ENCODE assay signal across 1 cellular context in the genomic region with DNA sequence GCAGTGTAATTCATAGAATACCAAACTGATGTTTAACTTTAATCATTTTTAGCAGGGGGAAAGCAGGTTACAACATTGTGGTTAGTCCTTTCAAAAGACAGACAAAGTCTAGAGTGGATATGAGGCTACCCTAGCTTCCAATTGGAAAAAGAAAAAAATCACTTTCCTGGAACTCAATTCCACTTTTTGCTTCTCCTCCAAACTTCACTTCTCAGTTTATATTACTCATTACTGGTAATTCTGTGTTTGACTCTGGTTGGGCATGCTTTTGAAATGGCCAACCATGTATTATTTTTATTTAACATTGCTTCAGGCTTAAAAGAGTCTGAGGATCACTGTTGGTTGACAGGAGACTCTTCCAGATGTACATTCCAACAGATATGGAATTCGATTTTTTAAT.
TF ChIP-seq lines count a peak whose summit lies in the region.

No MANE protein-coding gene starts in this region.

TF ChIP-seq in GM23338, 12 proteins besides CTCF, POLR2A, EP300 and RAD21 (continued from another document):
- TF ChIP-seq, protein P1, sequence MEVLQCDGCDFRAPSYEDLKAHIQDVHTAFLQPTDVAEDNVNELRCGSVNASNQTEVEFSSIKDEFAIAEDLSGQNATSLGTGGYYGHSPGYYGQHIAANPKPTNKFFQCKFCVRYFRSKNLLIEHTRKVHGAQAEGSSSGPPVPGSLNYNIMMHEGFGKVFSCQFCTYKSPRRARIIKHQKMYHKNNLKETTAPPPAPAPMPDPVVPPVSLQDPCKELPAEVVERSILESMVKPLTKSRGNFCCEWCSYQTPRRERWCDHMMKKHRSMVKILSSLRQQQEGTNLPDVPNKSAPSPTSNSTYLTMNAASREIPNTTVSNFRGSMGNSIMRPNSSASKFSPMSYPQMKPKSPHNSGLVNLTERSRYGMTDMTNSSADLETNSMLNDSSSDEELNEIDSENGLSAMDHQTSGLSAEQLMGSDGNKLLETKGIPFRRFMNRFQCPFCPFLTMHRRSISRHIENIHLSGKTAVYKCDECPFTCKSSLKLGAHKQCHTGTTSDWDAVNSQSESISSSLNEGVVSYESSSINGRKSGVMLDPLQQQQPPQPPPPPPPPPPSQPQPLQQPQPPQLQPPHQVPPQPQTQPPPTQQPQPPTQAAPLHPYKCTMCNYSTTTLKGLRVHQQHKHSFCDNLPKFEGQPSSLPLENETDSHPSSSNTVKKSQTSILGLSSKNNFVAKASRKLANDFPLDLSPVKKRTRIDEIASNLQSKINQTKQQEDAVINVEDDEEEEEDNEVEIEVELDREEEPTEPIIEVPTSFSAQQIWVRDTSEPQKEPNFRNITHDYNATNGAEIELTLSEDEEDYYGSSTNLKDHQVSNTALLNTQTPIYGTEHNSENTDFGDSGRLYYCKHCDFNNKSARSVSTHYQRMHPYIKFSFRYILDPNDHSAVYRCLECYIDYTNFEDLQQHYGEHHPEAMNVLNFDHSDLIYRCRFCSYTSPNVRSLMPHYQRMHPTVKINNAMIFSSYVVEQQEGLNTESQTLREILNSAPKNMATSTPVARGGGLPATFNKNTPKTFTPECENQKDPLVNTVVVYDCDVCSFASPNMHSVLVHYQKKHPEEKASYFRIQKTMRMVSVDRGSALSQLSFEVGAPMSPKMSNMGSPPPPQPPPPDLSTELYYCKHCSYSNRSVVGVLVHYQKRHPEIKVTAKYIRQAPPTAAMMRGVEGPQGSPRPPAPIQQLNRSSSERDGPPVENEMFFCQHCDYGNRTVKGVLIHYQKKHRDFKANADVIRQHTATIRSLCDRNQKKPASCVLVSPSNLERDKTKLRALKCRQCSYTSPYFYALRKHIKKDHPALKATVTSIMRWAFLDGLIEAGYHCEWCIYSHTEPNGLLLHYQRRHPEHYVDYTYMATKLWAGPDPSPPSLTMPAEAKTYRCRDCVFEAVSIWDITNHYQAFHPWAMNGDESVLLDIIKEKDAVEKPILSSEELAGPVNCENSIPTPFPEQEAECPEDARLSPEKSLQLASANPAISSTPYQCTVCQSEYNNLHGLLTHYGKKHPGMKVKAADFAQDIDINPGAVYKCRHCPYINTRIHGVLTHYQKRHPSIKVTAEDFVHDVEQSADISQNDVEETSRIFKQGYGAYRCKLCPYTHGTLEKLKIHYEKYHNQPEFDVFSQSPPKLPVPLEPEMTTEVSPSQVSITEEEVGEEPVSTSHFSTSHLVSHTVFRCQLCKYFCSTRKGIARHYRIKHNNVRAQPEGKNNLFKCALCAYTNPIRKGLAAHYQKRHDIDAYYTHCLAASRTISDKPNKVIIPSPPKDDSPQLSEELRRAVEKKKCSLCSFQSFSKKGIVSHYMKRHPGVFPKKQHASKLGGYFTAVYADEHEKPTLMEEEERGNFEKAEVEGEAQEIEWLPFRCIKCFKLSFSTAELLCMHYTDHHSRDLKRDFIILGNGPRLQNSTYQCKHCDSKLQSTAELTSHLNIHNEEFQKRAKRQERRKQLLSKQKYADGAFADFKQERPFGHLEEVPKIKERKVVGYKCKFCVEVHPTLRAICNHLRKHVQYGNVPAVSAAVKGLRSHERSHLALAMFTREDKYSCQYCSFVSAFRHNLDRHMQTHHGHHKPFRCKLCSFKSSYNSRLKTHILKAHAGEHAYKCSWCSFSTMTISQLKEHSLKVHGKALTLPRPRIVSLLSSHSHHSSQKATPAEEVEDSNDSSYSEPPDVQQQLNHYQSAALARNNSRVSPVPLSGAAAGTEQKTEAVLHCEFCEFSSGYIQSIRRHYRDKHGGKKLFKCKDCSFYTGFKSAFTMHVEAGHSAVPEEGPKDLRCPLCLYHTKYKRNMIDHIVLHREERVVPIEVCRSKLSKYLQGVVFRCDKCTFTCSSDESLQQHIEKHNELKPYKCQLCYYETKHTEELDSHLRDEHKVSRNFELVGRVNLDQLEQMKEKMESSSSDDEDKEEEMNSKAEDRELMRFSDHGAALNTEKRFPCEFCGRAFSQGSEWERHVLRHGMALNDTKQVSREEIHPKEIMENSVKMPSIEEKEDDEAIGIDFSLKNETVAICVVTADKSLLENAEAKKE (CRISPR knock-in tag; IDR thresholded peaks at IDR 0.05), result no peak
- TF ChIP-seq, protein P2, sequence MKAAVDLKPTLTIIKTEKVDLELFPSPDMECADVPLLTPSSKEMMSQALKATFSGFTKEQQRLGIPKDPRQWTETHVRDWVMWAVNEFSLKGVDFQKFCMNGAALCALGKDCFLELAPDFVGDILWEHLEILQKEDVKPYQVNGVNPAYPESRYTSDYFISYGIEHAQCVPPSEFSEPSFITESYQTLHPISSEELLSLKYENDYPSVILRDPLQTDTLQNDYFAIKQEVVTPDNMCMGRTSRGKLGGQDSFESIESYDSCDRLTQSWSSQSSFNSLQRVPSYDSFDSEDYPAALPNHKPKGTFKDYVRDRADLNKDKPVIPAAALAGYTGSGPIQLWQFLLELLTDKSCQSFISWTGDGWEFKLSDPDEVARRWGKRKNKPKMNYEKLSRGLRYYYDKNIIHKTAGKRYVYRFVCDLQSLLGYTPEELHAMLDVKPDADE (IDR thresholded peaks at IDR 0.05), result no peak
- no peak for TF ChIP-seq NANOG (IDR thresholded peaks at IDR 0.05; ENCODE audit: borderline replicate concordance)
